In the genomic region with DNA sequence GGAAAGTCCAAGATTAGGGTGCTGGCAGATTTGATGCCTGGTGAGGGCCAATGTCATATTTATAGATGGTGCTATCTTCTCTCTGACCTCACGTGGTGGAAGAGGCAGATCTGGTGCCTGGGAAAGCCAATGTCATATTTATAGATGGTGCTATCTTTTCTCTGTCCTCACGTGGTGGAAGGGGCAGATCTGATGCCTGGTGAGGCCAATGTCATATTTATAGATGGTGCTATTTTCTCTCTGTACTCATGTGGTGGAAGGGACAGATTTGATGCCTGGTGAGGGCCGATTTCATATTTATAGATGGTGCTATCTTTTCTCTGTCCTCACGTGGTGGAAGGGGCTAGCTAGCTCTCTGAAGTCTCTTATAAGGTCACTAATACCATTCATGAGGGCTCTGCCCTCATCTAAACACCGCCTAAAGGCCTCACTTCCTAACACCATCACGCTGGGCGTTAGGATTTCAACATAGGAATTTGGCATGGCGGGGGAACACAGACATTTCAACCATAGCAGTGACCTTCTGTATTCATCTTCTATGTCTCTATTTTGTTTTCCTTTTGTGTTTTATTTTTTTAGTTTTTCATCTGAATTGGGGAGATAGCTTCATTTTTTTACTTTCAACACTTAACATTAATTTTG, we compare ENCODE assay signal across 21 cellular contexts.
"Had no signal": no experiment of that assay in that cellular context is flagged by ENCODE, and none has a peak within 500 bp of the region (broad histone marks: within the 10 kb centered on the region; RNA-seq: fewer than 3 reads in every experiment).

No MANE protein-coding gene starts in this region.

- H3K4me1 ChIP-seq: parathyroid adenoma, psoas muscle, spleen, suprapubic skin, tibial artery, vagina had no signal

- H3K27ac ChIP-seq: hepatocyte, parathyroid adenoma, psoas muscle, spleen, suprapubic skin, thoracic aorta, tibial artery, vagina had no signal

- H3K9ac ChIP-seq: parathyroid adenoma had no signal

- H3K4me3 ChIP-seq: hepatocyte, lung, psoas muscle, spleen, suprapubic skin, thoracic aorta, tibial artery, vagina had no signal

- H3K9me3 ChIP-seq: psoas muscle, suprapubic skin, thoracic aorta, tibial artery, vagina had no signal

- H3K79me2 ChIP-seq: hepatocyte, parathyroid adenoma had no signal

- H3K4me2 ChIP-seq: hepatocyte had no signal

- H3K36me3 ChIP-seq: spleen, suprapubic skin, thoracic aorta, tibial artery, vagina had no signal

- ATAC-seq: left lobe of liver; naive thymus-derived CD4-positive, alpha-beta T cell; natural killer cell treated with Interleukin-12 subunit alpha and Interleukin-12 subunit beta and Interleukin-15 and Interleukin-18, amount 100 ng/mL, for 72 hours; psoas muscle; sciatic nerve; stimulated activated effector memory CD8-positive, alpha-beta T cell treated with anti-CD3 and anti-CD28 coated beads, Interleukin-12 subunit alpha, Interleukin-12 subunit beta, amount 100 ng/mL, for 72 hours had no signal

- DNase-seq: head of caudate nucleus; islet precursor cell; mesendoderm; naive thymus-derived CD4-positive, alpha-beta T cell; nucleus accumbens; psoas muscle; small intestine; spleen; stimulated activated CD4-positive, alpha-beta T cell treated with anti-CD3 and anti-CD28 coated beads, Interleukin-4, amount 100 ng/mL, for 24 hours; stimulated activated naive CD4-positive, alpha-beta T cell; tibial artery had no signal

- H2AFZ ChIP-seq: hepatocyte, parathyroid adenoma had no signal

- H3K27me3 ChIP-seq: hepatocyte, spleen, suprapubic skin, tibial artery, vagina had no signal
